1 cellular context compared by ENCODE assay signal in genomic region chr4:128809477-128810330, GRCh38.
A peak's percentile ranks its signal among the peaks of the same experiment; 100 is the strongest.
TF ChIP-seq lines count a peak whose summit lies in the region.

Gene JADE1, plus strand, starts transcription at chr4:128809700. Its CDS starts 22,059 bp downstream, at chr4:128831759.

TF ChIP-seq in K562, 482 proteins besides CTCF, POLR2A, EP300 and RAD21 (continued from another document and continues in another):
- TF ChIP-seq ARID3A (IDR thresholded peaks at IDR 0.05; ENCODE audit: borderline replicate concordance, low read depth, low read length) (peak; percentile 83; the same call in 1 of the 2 replicates), TCF3 (CRISPR knock-in tag; IDR thresholded peaks at IDR 0.05) (no peak), MCM3 (IDR thresholded peaks at IDR 0.05) (no peak), ATF7 (IDR thresholded peaks at IDR 0.05) (peak; percentile 36; the same call in 1 of the 2 replicates), FOXK1 (CRISPR knock-in tag; IDR thresholded peaks at IDR 0.05; ENCODE audit: borderline replicate concordance) (no peak), BCLAF1 (IDR thresholded peaks at IDR 0.05; ENCODE audit: borderline replicate concordance in 1 of 2, control insufficient read depth in 1 of 2, low read depth in 2 of 2, low read length in 1 of 2) (0 out of 4 replicates have a peak, but pooled peaks of 1 of the 2 experiments have one; percentile 69), BRD4 (IDR thresholded peaks at IDR 0.05) (no peak), ZNF778 (CRISPR knock-in tag; IDR thresholded peaks at IDR 0.05) (no peak), XRCC4 (IDR thresholded peaks at IDR 0.05; ENCODE audit: extremely low read depth, insufficient read depth, insufficient read length) (no peak), TAF7 (tag; IDR thresholded peaks at IDR 0.05) (peak; percentile 55; the same call in 1 of the 2 replicates), ZNF76 (CRISPR knock-in tag; IDR thresholded peaks at IDR 0.05; ENCODE audit: borderline replicate concordance) (no peak), VEZF1 (CRISPR knock-in tag; IDR thresholded peaks at IDR 0.05) (peak; percentile 99), CBX5 (IDR thresholded peaks at IDR 0.05; ENCODE audit: borderline replicate concordance, low read depth) (peak; percentile 70), ZNF143 (CRISPR knock-in tag; IDR thresholded peaks at IDR 0.05) (no peak), GTF2F1 (IDR thresholded peaks at IDR 0.05; ENCODE audit: low read depth, low read length) (no peak), MEF2A (IDR thresholded peaks at IDR 0.05; ENCODE audit: control insufficient read depth, low read depth, low read length) (peak; percentile 56; the same call in 1 of the 2 replicates), ZNF23 (CRISPR knock-in tag; IDR thresholded peaks at IDR 0.05) (no peak), NCOA6 (IDR thresholded peaks at IDR 0.05) (no peak), CHD1 (IDR thresholded peaks at IDR 0.05; ENCODE audit: low read length) (no peak), SRSF9 (IDR thresholded peaks at IDR 0.05; ENCODE audit: borderline replicate concordance, low read depth, low read length) (no peak), PATZ1 (CRISPR knock-in tag; IDR thresholded peaks at IDR 0.05; ENCODE audit: borderline replicate concordance) (no peak), RBM25 (IDR thresholded peaks at IDR 0.05; ENCODE audit: low read depth, low read length, severe bottlenecking) (no peak), MEF2D (tag; conservative IDR thresholded peaks at IDR 0.05; ENCODE audit: low read depth) (no peak), HMBOX1 (IDR thresholded peaks at IDR 0.05) (0 out of 2 replicates have a peak, but pooled peaks have one; percentile 52), CEBPB (tag; IDR thresholded peaks at IDR 0.05) (no peak), THRAP3 (IDR thresholded peaks at IDR 0.05; ENCODE audit: borderline replicate concordance) (no peak), ZC3H8 (IDR thresholded peaks at IDR 0.05) (no peak), ARID1B (IDR thresholded peaks at IDR 0.05) (peak; percentile 29), GABPA (tag; conservative IDR thresholded peaks at IDR 0.05; ENCODE audit: low read depth) (no peak; the same call in 1 of the 2 replicates), STAT5B (CRISPR knock-in tag; IDR thresholded peaks at IDR 0.05) (no peak), ZBTB12 (CRISPR knock-in tag; IDR thresholded peaks at IDR 0.05) (no peak), ZNF77 (CRISPR knock-in tag; IDR thresholded peaks at IDR 0.05) (no peak), IRF1 (CRISPR knock-in tag; IDR thresholded peaks at IDR 0.05; ENCODE audit: borderline replicate concordance) (no peak), CLOCK (CRISPR knock-in tag; IDR thresholded peaks at IDR 0.05; ENCODE audit: borderline replicate concordance) (no peak), WHSC1 (IDR thresholded peaks at IDR 0.05; ENCODE audit: low read length) (no peak), RCOR1 (IDR thresholded peaks at IDR 0.05; ENCODE audit: borderline replicate concordance in 1 of 2, low read depth in 2 of 2, low read length in 2 of 2) (peak in 1 of 2 experiments; percentile 71; a peak in 2 of 4 replicates), SMARCC2 (IDR thresholded peaks at IDR 0.05; ENCODE audit: low read depth) (no peak), NKRF (IDR thresholded peaks at IDR 0.05; ENCODE audit: borderline replicate concordance) (no peak), ZNF830 (CRISPR knock-in tag; IDR thresholded peaks at IDR 0.05) (no peak)
